In the genomic region with DNA sequence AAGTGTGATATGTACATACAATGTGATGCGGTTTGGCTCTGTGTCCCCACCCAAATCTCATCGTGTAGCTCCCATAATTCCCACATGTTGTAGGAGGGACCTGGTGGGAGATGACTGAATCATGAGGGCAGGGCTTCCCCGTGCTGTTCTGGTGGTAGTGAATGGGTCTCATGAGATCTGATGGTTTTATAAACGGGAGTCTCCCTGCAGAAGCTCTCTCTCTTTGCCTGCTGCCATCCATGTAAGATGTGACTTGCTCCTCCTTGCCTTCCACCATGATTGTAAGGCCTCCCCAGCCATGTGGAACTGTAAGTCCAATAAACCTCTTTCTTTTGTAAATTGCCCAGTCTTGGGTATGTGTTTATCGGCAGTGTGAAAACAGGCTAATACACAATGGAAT, we compare ENCODE assay signal across 2 cellular contexts.
TF ChIP-seq lines count a peak whose summit lies in the region.

No MANE protein-coding gene starts in this region.

TF ChIP-seq in HEK293, 187 proteins besides CTCF, POLR2A, EP300 and RAD21:
- peak; percentile 63 for TF ChIP-seq SETDB1 (IDR thresholded peaks at IDR 0.05; ENCODE audit: insufficient read length, low read length)

TF ChIP-seq in HepG2, 621 proteins besides CTCF, POLR2A, EP300 and RAD21:
- peak; percentile 86; the same call in 1 of the 2 replicates for TF ChIP-seq ZNF431 (CRISPR knock-in tag; IDR thresholded peaks at IDR 0.05; ENCODE audit: borderline replicate concordance, low read depth)
